ENCODE assay signal across 20 cellular contexts in genomic region chr22:35498026-35498425, GRCh38. TPM values are rescaled to one million over a fixed set of nuclear protein-coding genes. Genes with fewer than 3 reads are reported as not detected.
DNase-seq lines count a peak whose midpoint lies in the region; ATAC-seq and TF ChIP-seq lines count a peak whose summit lies in the region.
"Had no signal": no experiment of that assay in that cellular context is flagged by ENCODE, and none has a peak within 500 bp of the region (broad histone marks: within the 10 kb centered on the region; RNA-seq: fewer than 3 reads in every experiment).

No MANE protein-coding gene starts in this region.

- TF ChIP-seq POLR2A in esophagus muscularis mucosa (IDR thresholded peaks at IDR 0.05; ENCODE audit: low read depth) = no peak

- no peak for TF ChIP-seq EP300 in esophagus muscularis mucosa (IDR thresholded peaks at IDR 0.05)

- CTCF ChIA-PET in RWPE1 (lab: Yijun Ruan, JAX) = no interaction called here

- H3K4me1 ChIP-seq in esophagus muscularis mucosa (peaks cover 0 to 31% (median 24%) of the 10 kb centered on the region in 4 donors), lower lobe of right lung (no peaks in the 10 kb centered on the region)

- H3K27me3 ChIP-seq in esophagus muscularis mucosa (no peaks in the 10 kb centered on the region), lower lobe of right lung (ENCODE audit: low read depth) (no peaks in the 10 kb centered on the region)

- TF ChIP-seq CTCF in esophagus muscularis mucosa (IDR thresholded peaks at IDR 0.05) (no peak), lower lobe of right lung (IDR thresholded peaks at IDR 0.05) (no peak), RWPE1 (conservative IDR thresholded peaks at IDR 0.05; ENCODE audit: low read depth) (no peak)

- DNase-seq in NCI-H82 (lab: John Stamatoyannopoulos, UW) (peak; percentile 39), NCI-H82 treated with DMSO at 0.1 percent for 48 hours (lab: John Stamatoyannopoulos, UW; ENCODE audit: unreplicated experiment) (no peak), esophagus muscularis mucosa (ENCODE audit: extremely low spot score) (no peak), lower lobe of right lung (no peak), SHP77 treated with DMSO at 0.1 percent for 48 hours (lab: John Stamatoyannopoulos, UW) (no peak), RWPE1 (ENCODE audit: low spot score) (no peak), NCI-H1105 (lab: John Stamatoyannopoulos, UW) (no peak)
- no peak for DNase-seq in activated naive CD4-positive, alpha-beta T cell (lab: John Stamatoyannopoulos, UW)
- DNase-seq: 8988T; activated CD4-positive, alpha-beta T cell treated with anti-CD3 and anti-CD28 coated beads for 4 hours; activated CD8-positive, alpha-beta memory T cell treated with anti-CD3 and anti-CD28 coated beads for 24 hours; activated effector memory CD4-positive, alpha-beta T cell treated with anti-CD3 and anti-CD28 coated beads, Interleukin-2, amount 50 U/mL, for 16 hours; caudate nucleus; CD4-positive, alpha-beta T cell; cortex of kidney; NCI-H1694; stimulated activated CD4-positive, alpha-beta T cell treated with anti-CD3 and anti-CD28 coated beads, Interleukin-15, amount 100 ng/mL, for 24 hours; stimulated activated naive B cell treated with anti-CD40 and anti-IgM and Interleukin-4, amounts not matched to agents 10 μg/mL and 1 μg/mL and 100 μg/mL, for 72 hours had no signal

- peak; percentile 35 to 42 for ATAC-seq in lower lobe of right lung
- ATAC-seq: stimulated activated naive B cell treated with anti-CD40 and anti-IgM and Interleukin-4, amounts not matched to agents 10 μg/mL and 1 μg/mL and 100 μg/mL, for 72 hours had no signal

- no peaks in the 10 kb centered on the region for H3K9me3 ChIP-seq in esophagus muscularis mucosa
- H3K9me3 ChIP-seq in lower lobe of right lung = no peaks in the 10 kb centered on the region
- H3K9me3 ChIP-seq: prostate gland had no signal

- H3K36me3 ChIP-seq in esophagus muscularis mucosa = no peaks in the 10 kb centered on the region
- no peaks in the 10 kb centered on the region for H3K36me3 ChIP-seq in lower lobe of right lung
- H3K36me3 ChIP-seq: prostate gland had no signal

- H3K4me3 ChIP-seq in esophagus muscularis mucosa (no peak overlapping the region), lower lobe of right lung (no peak overlapping the region)
- H3K4me3 ChIP-seq: prostate gland had no signal

- H3K27ac ChIP-seq in esophagus muscularis mucosa (replicated peaks in 1 of 4) (peak overlapping the region in 3 of 4 donors; percentile 70 to 77 (median 71)), lower lobe of right lung (no peak overlapping the region), RWPE1 (no peak overlapping the region)

- POLR2A ChIA-PET in RWPE1 (lab: Yijun Ruan, JAX; ENCODE audit: low non-redundant PET) = no interaction called here

- intact Hi-C loops in esophagus muscularis mucosa (cut with DNase I) (no loop called here), lower lobe of right lung (cut with DNase I) (no loop called here)

- 75% methylated on average over 5 of the region's 5 CpGs for WGBS in esophagus muscularis mucosa

RNA-seq across cellular contexts. Expression of gene RASD2, which starts 42.6 kb away (rescaled TPM):
- total RNA-seq in esophagus muscularis mucosa = 10 to 100 TPM; 18.4 to 53.6 (median 31.7) TPM
- 3.6 TPM for total RNA-seq in lower lobe of right lung
- total RNA-seq: lung microvascular endothelial cell had no signal

Comparison
In these comparisons a context has a peak if more than half of its experiments do, and no peak if none do; other contexts are left out.
1. H3K27ac ChIP-seq: peak in esophagus muscularis mucosa (3 of 4); none in lower lobe of right lung (single experiment) and RWPE1 (single experiment).